In genomic region chr16:81848306-81848853, GRCh38 we compare ENCODE assay signal across 10 cellular contexts.
"Had no signal": no experiment of that assay in that cellular context is flagged by ENCODE, and none has a peak within 500 bp of the region (broad histone marks: within the 10 kb centered on the region; RNA-seq: fewer than 3 reads in every experiment).

No MANE protein-coding gene starts in this region.

- H3K4me1 ChIP-seq: psoas muscle, transverse colon had no signal

- H3K36me3 ChIP-seq: transverse colon had no signal

- H3K4me3 ChIP-seq: psoas muscle, spleen, transverse colon had no signal

- DNase-seq: activated CD4-positive, alpha-beta T cell treated with anti-CD3 and anti-CD28 coated beads, Interleukin-2, amount 10 ng/mL, durations not matched to agents 7 days and 5 days; effector memory CD8-positive, alpha-beta T cell; psoas muscle; spleen; stimulated activated CD4-positive, alpha-beta T cell treated with anti-CD3 and anti-CD28 coated beads, Interleukin-1b, Interleukin-23, amount 100 ng/mL, for 48 hours; stimulated activated naive CD4-positive, alpha-beta T cell; substantia nigra; T-helper 9 cell; transverse colon had no signal

- H3K9me3 ChIP-seq: psoas muscle, spleen, transverse colon had no signal

- H3K27me3 ChIP-seq: spleen, transverse colon had no signal

- ATAC-seq: effector memory CD8-positive, alpha-beta T cell; psoas muscle; sciatic nerve had no signal

- H3K27ac ChIP-seq: psoas muscle, transverse colon had no signal
